Comparison of ENCODE assay signal across 1 cellular context in the genomic region with DNA sequence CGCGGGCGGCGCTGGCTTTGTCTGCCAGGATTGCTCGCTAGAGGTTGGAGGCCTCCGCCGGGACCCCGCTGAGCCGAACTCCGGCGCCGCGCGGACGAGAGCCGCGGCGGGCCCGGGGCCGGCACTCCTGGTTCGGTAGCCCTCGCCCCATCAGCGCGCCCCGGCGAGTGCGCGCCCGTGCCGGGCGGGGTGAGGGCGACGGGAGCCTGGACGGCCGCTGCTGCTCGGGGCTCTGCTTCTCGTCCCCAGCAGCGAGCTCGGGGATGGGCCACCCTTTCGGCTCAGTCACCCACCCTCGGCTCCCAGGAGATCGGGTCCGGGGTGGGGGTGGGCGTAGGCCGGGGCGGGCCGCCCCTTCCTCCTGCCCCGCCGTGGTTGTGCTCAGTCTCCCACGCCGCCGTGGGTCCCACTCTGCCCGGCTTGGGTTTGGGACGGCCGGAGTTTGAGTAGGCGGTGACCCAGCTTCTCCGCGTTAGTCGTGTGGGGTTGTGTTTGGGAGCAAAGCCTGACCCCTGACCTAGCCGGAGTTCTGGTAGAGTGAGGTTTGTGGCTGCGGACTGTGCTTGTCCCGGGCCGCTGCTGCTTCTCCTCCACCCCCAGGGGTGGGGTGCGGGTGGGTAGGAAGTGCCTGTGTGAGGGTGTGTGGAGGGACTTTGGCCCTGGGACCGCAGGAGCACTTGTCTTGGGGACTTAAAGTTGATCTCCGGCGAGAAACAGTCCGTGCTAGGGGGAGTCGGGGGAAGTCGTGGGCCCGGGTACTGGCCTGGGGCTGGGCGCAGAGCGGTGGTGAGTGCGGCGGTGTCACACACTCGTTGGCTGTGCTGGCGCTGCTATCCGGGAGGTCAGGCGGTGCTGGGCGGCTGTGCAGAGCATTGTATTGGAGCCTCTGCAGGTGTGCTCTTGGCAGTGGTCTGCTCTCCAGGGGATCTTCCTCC.
TF ChIP-seq lines count a peak whose summit lies in the region.

No MANE protein-coding gene starts in this region.

TF ChIP-seq in GM12878, 131 proteins besides CTCF, POLR2A, EP300 and RAD21:
- TF ChIP-seq BHLHE40 (IDR thresholded peaks at IDR 0.05; ENCODE audit: borderline replicate concordance in 1 of 2, low read depth in 2 of 2, low read length in 1 of 2) (peak in 1 of 2 experiments; percentile 42; a peak in 1 of 4 replicates), NR2C1 (IDR thresholded peaks at IDR 0.05) (no peak), GATAD2B (conservative IDR thresholded peaks at IDR 0.05; ENCODE audit: low read depth) (peak; percentile 59), WRNIP1 (IDR thresholded peaks at IDR 0.05; ENCODE audit: borderline replicate concordance, low read depth, low read length) (no peak), RELA (IDR thresholded peaks at IDR 0.05; ENCODE audit: borderline replicate concordance, partially characterized antibody) (peak; percentile 21), NR2F1 (conservative IDR thresholded peaks at IDR 0.05) (peak; percentile 34), PAX8 (IDR thresholded peaks at IDR 0.05) (no peak), POLR2AphosphoS5 (IDR thresholded peaks at IDR 0.05; ENCODE audit: low read length) (no peak), MYB (IDR thresholded peaks at IDR 0.05; ENCODE audit: borderline replicate concordance, low read depth, low read length) (0 out of 2 replicates have a peak, but pooled peaks have one; percentile 22), NBN (IDR thresholded peaks at IDR 0.05) (peak; percentile 55; the same call in 1 of the 2 replicates), CBX5 (IDR thresholded peaks at IDR 0.05; ENCODE audit: low read depth) (no peak), MYC (IDR thresholded peaks at IDR 0.05; ENCODE audit: insufficient read depth, insufficient read length, insufficient replicate concordance, low read length, severe bottlenecking) (no peak), TCF3 (IDR thresholded peaks at IDR 0.05; ENCODE audit: borderline replicate concordance, insufficient read depth, low read depth, low read length) (0 out of 2 replicates have a peak, but pooled peaks have one; percentile 8), MLLT1 (IDR thresholded peaks at IDR 0.05) (0 out of 2 replicates have a peak, but pooled peaks have one; percentile 39), MTA2 (IDR thresholded peaks at IDR 0.05; ENCODE audit: low read depth) (0 out of 2 replicates have a peak, but pooled peaks have one; percentile 32), ZNF384 (IDR thresholded peaks at IDR 0.05; ENCODE audit: borderline replicate concordance, low read depth, low read length) (no peak), LARP7 (IDR thresholded peaks at IDR 0.05) (peak; percentile 85), DPF2 (IDR thresholded peaks at IDR 0.05) (peak; percentile 26), BCL3 (IDR thresholded peaks at IDR 0.05; ENCODE audit: borderline replicate concordance, insufficient read depth, low read depth, low read length, poor library complexity, severe bottlenecking) (no peak), RUNX3 (IDR thresholded peaks at IDR 0.05; ENCODE audit: low read length) (peak; percentile 23; the same call in 1 of the 2 replicates)
- TF ChIP-seq, protein P1, sequence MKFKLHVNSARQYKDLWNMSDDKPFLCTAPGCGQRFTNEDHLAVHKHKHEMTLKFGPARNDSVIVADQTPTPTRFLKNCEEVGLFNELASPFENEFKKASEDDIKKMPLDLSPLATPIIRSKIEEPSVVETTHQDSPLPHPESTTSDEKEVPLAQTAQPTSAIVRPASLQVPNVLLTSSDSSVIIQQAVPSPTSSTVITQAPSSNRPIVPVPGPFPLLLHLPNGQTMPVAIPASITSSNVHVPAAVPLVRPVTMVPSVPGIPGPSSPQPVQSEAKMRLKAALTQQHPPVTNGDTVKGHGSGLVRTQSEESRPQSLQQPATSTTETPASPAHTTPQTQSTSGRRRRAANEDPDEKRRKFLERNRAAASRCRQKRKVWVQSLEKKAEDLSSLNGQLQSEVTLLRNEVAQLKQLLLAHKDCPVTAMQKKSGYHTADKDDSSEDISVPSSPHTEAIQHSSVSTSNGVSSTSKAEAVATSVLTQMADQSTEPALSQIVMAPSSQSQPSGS (IDR thresholded peaks at IDR 0.05; ENCODE audit: low read length) = no peak
- TF ChIP-seq, protein P2, sequence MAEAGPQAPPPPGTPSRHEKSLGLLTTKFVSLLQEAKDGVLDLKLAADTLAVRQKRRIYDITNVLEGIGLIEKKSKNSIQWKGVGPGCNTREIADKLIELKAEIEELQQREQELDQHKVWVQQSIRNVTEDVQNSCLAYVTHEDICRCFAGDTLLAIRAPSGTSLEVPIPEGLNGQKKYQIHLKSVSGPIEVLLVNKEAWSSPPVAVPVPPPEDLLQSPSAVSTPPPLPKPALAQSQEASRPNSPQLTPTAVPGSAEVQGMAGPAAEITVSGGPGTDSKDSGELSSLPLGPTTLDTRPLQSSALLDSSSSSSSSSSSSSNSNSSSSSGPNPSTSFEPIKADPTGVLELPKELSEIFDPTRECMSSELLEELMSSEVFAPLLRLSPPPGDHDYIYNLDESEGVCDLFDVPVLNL (IDR thresholded peaks at IDR 0.05; ENCODE audit: low read depth, low read length) = no peak
- TF ChIP-seq, protein P3, sequence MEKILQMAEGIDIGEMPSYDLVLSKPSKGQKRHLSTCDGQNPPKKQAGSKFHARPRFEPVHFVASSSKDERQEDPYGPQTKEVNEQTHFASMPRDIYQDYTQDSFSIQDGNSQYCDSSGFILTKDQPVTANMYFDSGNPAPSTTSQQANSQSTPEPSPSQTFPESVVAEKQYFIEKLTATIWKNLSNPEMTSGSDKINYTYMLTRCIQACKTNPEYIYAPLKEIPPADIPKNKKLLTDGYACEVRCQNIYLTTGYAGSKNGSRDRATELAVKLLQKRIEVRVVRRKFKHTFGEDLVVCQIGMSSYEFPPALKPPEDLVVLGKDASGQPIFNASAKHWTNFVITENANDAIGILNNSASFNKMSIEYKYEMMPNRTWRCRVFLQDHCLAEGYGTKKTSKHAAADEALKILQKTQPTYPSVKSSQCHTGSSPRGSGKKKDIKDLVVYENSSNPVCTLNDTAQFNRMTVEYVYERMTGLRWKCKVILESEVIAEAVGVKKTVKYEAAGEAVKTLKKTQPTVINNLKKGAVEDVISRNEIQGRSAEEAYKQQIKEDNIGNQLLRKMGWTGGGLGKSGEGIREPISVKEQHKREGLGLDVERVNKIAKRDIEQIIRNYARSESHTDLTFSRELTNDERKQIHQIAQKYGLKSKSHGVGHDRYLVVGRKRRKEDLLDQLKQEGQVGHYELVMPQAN (conservative IDR thresholded peaks at IDR 0.05) = peak; percentile 42; the same call in 1 of the 2 replicates
